ENCODE assay signal across 8 cellular contexts in genomic region chr19:7550987-7551761, GRCh38. TPM values are rescaled to one million over a fixed set of nuclear protein-coding genes. Genes with fewer than 3 reads are reported as not detected.
DNase-seq lines count a peak whose midpoint lies in the region; ATAC-seq and TF ChIP-seq lines count a peak whose summit lies in the region.

No MANE protein-coding gene starts in this region.

- peaks cover 20% of the 10 kb centered on the region for H3K36me3 Mint-ChIP-seq in activated T-cell treated with anti-CD3 and anti-CD28 coated beads, Interleukin-2, amount 50 U/mL, for 4 hours (ENCODE audit: insufficient read depth)
- peaks cover 5% of the 10 kb centered on the region for H3K36me3 Mint-ChIP-seq in glutamatergic neuron (ENCODE audit: unreplicated experiment)

- no peak overlapping the region for H3K4me3 Mint-ChIP-seq in activated T-cell treated with anti-CD3 and anti-CD28 coated beads, Interleukin-2, amount 50 U/mL, for 4 hours
- peak overlapping the region; percentile 82 for H3K4me3 Mint-ChIP-seq in glutamatergic neuron (ENCODE audit: unreplicated experiment)

- H3K27me3 Mint-ChIP-seq in activated T-cell treated with anti-CD3 and anti-CD28 coated beads, Interleukin-2, amount 50 U/mL, for 4 hours (ENCODE audit: low read depth): no peaks in the 10 kb centered on the region
- H3K27me3 Mint-ChIP-seq in glutamatergic neuron (ENCODE audit: unreplicated experiment): peaks cover 9% of the 10 kb centered on the region

- no peaks in the 10 kb centered on the region for H3K9me3 Mint-ChIP-seq in activated T-cell treated with anti-CD3 and anti-CD28 coated beads, Interleukin-2, amount 50 U/mL, for 4 hours
- H3K9me3 Mint-ChIP-seq in glutamatergic neuron (ENCODE audit: unreplicated experiment): no peaks in the 10 kb centered on the region

- peak in 10 of 14 donors; percentile 8 to 92 (median 22) for DNase-seq in C1 segment of cervical spinal cord (lab: John Stamatoyannopoulos, UW)
- DNase-seq in HT-29 (ENCODE audit: low spot score): peak; percentile 28
- no peak for DNase-seq in activated T-cell treated with anti-CD3 and anti-CD28 coated beads, Interleukin-2, amount 50 U/mL, for 4 hours
- peak; percentile 87 for DNase-seq in glutamatergic neuron
- DNase-seq in occipital lobe (lab: John Stamatoyannopoulos, UW): peak; percentile 82

- H3K4me1 Mint-ChIP-seq in activated T-cell treated with anti-CD3 and anti-CD28 coated beads, Interleukin-2, amount 50 U/mL, for 4 hours (ENCODE audit: low read depth): no peaks in the 10 kb centered on the region
- no peaks in the 10 kb centered on the region for H3K4me1 Mint-ChIP-seq in glutamatergic neuron (ENCODE audit: low read depth, unreplicated experiment)

- peak; percentile 77 to 80 for ATAC-seq in activated T-cell treated with anti-CD3 and anti-CD28 coated beads, Interleukin-2, amount 50 U/mL, for 4 hours
- ATAC-seq in GM21786 (IDR thresholded peaks at IDR 0.05; ENCODE audit: unreplicated experiment) (no peak), GM21367 (IDR thresholded peaks at IDR 0.05; ENCODE audit: unreplicated experiment) (no peak), HG03159 (IDR thresholded peaks at IDR 0.05; ENCODE audit: unreplicated experiment) (no peak)

- peak overlapping the region; percentile 60 for H3K27ac Mint-ChIP-seq in glutamatergic neuron (ENCODE audit: unreplicated experiment)

- no peak for TF ChIP-seq CTCF in glutamatergic neuron (IDR thresholded peaks at IDR 0.05; ENCODE audit: partially characterized antibody, unreplicated experiment)

RNA-seq across cellular contexts. Expression of gene PNPLA6, which starts 15.7 kb away (rescaled TPM):
- 61.3 and 74.3 TPM in 2 replicates for total RNA-seq in HT-29 (2014; rRNA removed; shearing (Covaris generic))
- total RNA-seq in activated T-cell treated with anti-CD3 and anti-CD28 coated beads, Interleukin-2, amount 50 U/mL, for 4 hours: 100 to 1,000 TPM; 106 to 121 (median 107) TPM
- total RNA-seq in glutamatergic neuron (ENCODE audit: unreplicated experiment) (82.0 TPM), occipital lobe (49.0 TPM)

RNA-seq across cellular contexts. Expression of gene MCOLN1, which starts 28.8 kb away (rescaled TPM):
- total RNA-seq in HT-29 (2014; rRNA removed; shearing (Covaris generic)): 7.1 and 7.5 TPM in 2 replicates
- total RNA-seq in activated T-cell treated with anti-CD3 and anti-CD28 coated beads, Interleukin-2, amount 50 U/mL, for 4 hours: 10 to 100 TPM; 20.5 to 27.4 (median 22.6) TPM
- 39.8 TPM for total RNA-seq in glutamatergic neuron (ENCODE audit: unreplicated experiment)
- 9.8 TPM for total RNA-seq in occipital lobe

RNA-seq across cellular contexts. Expression of gene ZNF358, which starts 35.3 kb away (rescaled TPM):
- total RNA-seq in HT-29 (2014; rRNA removed; shearing (Covaris generic)): 4.2 and 5.6 TPM in 2 replicates
- total RNA-seq in activated T-cell treated with anti-CD3 and anti-CD28 coated beads, Interleukin-2, amount 50 U/mL, for 4 hours: 1 to 10 TPM; 4.8 to 5.6 (median 5.1) TPM
- total RNA-seq in glutamatergic neuron (ENCODE audit: unreplicated experiment) (148 TPM), occipital lobe (9.0 TPM)

RNA-seq across cellular contexts. Expression of gene CAMSAP3, which starts 44.5 kb away (rescaled TPM):
- 29.8 and 37.0 TPM in 2 replicates for total RNA-seq in HT-29 (2014; rRNA removed; shearing (Covaris generic))
- total RNA-seq in activated T-cell treated with anti-CD3 and anti-CD28 coated beads, Interleukin-2, amount 50 U/mL, for 4 hours: under 1 TPM; 0.34 to 0.38 (median 0.38) TPM
- 47.6 TPM for total RNA-seq in glutamatergic neuron (ENCODE audit: unreplicated experiment)
- 17.0 TPM for total RNA-seq in occipital lobe

Comparison
In these comparisons a context has a peak if more than half of its experiments do, and no peak if none do; other contexts are left out.
1. ATAC-seq: peak in activated T-cell treated with anti-CD3 and anti-CD28 coated beads, Interleukin-2, amount 50 U/mL, for 4 hours (2 of 2); none in GM21786 (single experiment), GM21367 (single experiment) and HG03159 (single experiment).
2. RNA of gene ZNF358, which starts 35.3 kb away (total RNA-seq): 148 TPM in glutamatergic neuron (single experiment); 9.0 TPM in occipital lobe (single experiment), 4.2 to 5.6 TPM in HT-29 and 4.8 to 5.6 TPM in activated T-cell treated with anti-CD3 and anti-CD28 coated beads, Interleukin-2, amount 50 U/mL, for 4 hours; every median in the first group is over 10 times any median in the second.